Comparison of ENCODE assay signal across 11 cellular contexts in genomic region chrX:153781428-153782047, GRCh38. TPM values are rescaled to one million over a fixed set of nuclear protein-coding genes. Genes with fewer than 3 reads are reported as not detected.
DNase-seq lines count a peak whose midpoint lies in the region; ATAC-seq lines count a peak whose summit lies in the region.
"Had no signal": no experiment of that assay in that cellular context is flagged by ENCODE, and none has a peak within 500 bp of the region (broad histone marks: within the 10 kb centered on the region; RNA-seq: fewer than 3 reads in every experiment).

No MANE protein-coding gene starts in this region.

- peaks cover 8% of the 10 kb centered on the region for H3K27me3 Mint-ChIP-seq in activated CD8-positive, alpha-beta memory T cell treated with anti-CD3 and anti-CD28 coated beads, Interleukin-2, amount 10 ng/mL, durations not matched to agents 7 days and 5 days

- H3K27ac ChIP-seq in layer of hippocampus (ENCODE audit: low read depth, low read length), result peak overlapping the region; percentile 62
- H3K27ac ChIP-seq in temporal lobe (ENCODE audit: low read depth, low read length), result peak overlapping the region; percentile 65
- H3K27ac ChIP-seq: right lobe of liver had no signal

- DNase-seq in NCI-H2029 (lab: John Stamatoyannopoulos, UW) (peak; percentile 21), NCI-H2029 treated with DMSO at 0.1 percent for 48 hours (lab: John Stamatoyannopoulos, UW) (no peak), NCI-H774 (lab: John Stamatoyannopoulos, UW) (peak; percentile 2), cortex of kidney (lab: John Stamatoyannopoulos, UW) (no peak)
- no peak for DNase-seq in activated CD8-positive, alpha-beta memory T cell treated with anti-CD3 and anti-CD28 coated beads, Interleukin-2, amount 10 ng/mL, durations not matched to agents 7 days and 5 days
- DNase-seq: activated CD4-positive, CD25-positive, alpha-beta regulatory T cell; right lobe of liver had no signal

- no peaks in the 10 kb centered on the region for H3K27me3 ChIP-seq in layer of hippocampus (ENCODE audit: control insufficient read depth, insufficient read depth, low read length)
- H3K27me3 ChIP-seq: right lobe of liver had no signal

- H3K4me1 Mint-ChIP-seq in activated CD8-positive, alpha-beta memory T cell treated with anti-CD3 and anti-CD28 coated beads, Interleukin-2, amount 10 ng/mL, durations not matched to agents 7 days and 5 days, result no peaks in the 10 kb centered on the region

- no peak overlapping the region for H3K4me3 Mint-ChIP-seq in activated CD8-positive, alpha-beta memory T cell treated with anti-CD3 and anti-CD28 coated beads, Interleukin-2, amount 10 ng/mL, durations not matched to agents 7 days and 5 days

- no peaks in the 10 kb centered on the region for H3K9me3 Mint-ChIP-seq in activated CD8-positive, alpha-beta memory T cell treated with anti-CD3 and anti-CD28 coated beads, Interleukin-2, amount 10 ng/mL, durations not matched to agents 7 days and 5 days (ENCODE audit: low read depth)

- no peak overlapping the region for H3K27ac Mint-ChIP-seq in activated CD8-positive, alpha-beta memory T cell treated with anti-CD3 and anti-CD28 coated beads, Interleukin-2, amount 10 ng/mL, durations not matched to agents 7 days and 5 days

- ATAC-seq in activated CD8-positive, alpha-beta memory T cell treated with anti-CD3 and anti-CD28 coated beads, Interleukin-2, amount 10 ng/mL, durations not matched to agents 7 days and 5 days, result no peak
- ATAC-seq in HG02840 (IDR thresholded peaks at IDR 0.05; ENCODE audit: low FRiP score, unreplicated experiment), result no peak

- peaks cover 2% of the 10 kb centered on the region for H3K36me3 Mint-ChIP-seq in activated CD8-positive, alpha-beta memory T cell treated with anti-CD3 and anti-CD28 coated beads, Interleukin-2, amount 10 ng/mL, durations not matched to agents 7 days and 5 days

- CTCF ChIA-PET in activated CD8-positive, alpha-beta memory T cell treated with anti-CD3 and anti-CD28 coated beads, Interleukin-2, amount 10 ng/mL, durations not matched to agents 7 days and 5 days (lab: Charles Lee), result interaction anchor here (0.9 kb wide), 1 partner anchor 18 kb away, joined by 3 read pairs; no protein-coding TSS in a partner anchor

RNA-seq across cellular contexts. Expression of gene SRPK3, which starts 0.7 kb away (rescaled TPM):
- total RNA-seq in temporal lobe, result 0.25 TPM
- not detected for total RNA-seq in activated CD8-positive, alpha-beta memory T cell treated with anti-CD3 and anti-CD28 coated beads, Interleukin-2, amount 10 ng/mL, durations not matched to agents 7 days and 5 days
- total RNA-seq: A673, right lobe of liver had no signal

RNA-seq across cellular contexts. Expression of gene IDH3G, which starts 12.6 kb away (rescaled TPM):
- 52.1 TPM for total RNA-seq in temporal lobe
- 10 to 100 TPM; 69.4 to 72.0 TPM for total RNA-seq in activated CD8-positive, alpha-beta memory T cell treated with anti-CD3 and anti-CD28 coated beads, Interleukin-2, amount 10 ng/mL, durations not matched to agents 7 days and 5 days

RNA-seq across cellular contexts. Expression of gene SSR4, which starts 12.9 kb away (rescaled TPM):
- total RNA-seq in temporal lobe, result 50.2 TPM
- 100 to 1,000 TPM; 190 to 191 TPM for total RNA-seq in activated CD8-positive, alpha-beta memory T cell treated with anti-CD3 and anti-CD28 coated beads, Interleukin-2, amount 10 ng/mL, durations not matched to agents 7 days and 5 days

RNA-seq across cellular contexts. Expression of gene PLXNB3, which starts 17.5 kb away (rescaled TPM):
- total RNA-seq in temporal lobe, result 2.2 TPM
- total RNA-seq in activated CD8-positive, alpha-beta memory T cell treated with anti-CD3 and anti-CD28 coated beads, Interleukin-2, amount 10 ng/mL, durations not matched to agents 7 days and 5 days, result under 1 TPM; 0.42 to 0.50 TPM
- total RNA-seq: A673 had no signal

RNA-seq across cellular contexts. Expression of gene PDZD4, which starts 48.8 kb away (rescaled TPM):
- total RNA-seq in temporal lobe, result 141 TPM
- total RNA-seq in activated CD8-positive, alpha-beta memory T cell treated with anti-CD3 and anti-CD28 coated beads, Interleukin-2, amount 10 ng/mL, durations not matched to agents 7 days and 5 days, result under 1 TPM; 0.07 to 0.12 TPM

Comparison
In these comparisons a context has a peak if more than half of its experiments do, and no peak if none do; other contexts are left out.
1. DNase-seq: peak in NCI-H2029 (single experiment) and NCI-H774 (single experiment); none in NCI-H2029 treated with DMSO at 0.1 percent for 48 hours (single experiment), activated CD8-positive, alpha-beta memory T cell treated with anti-CD3 and anti-CD28 coated beads, Interleukin-2, amount 10 ng/mL, durations not matched to agents 7 days and 5 days (single experiment) and cortex of kidney (single experiment).